In genomic region chr11:120352405-120352804, GRCh38 we compare ENCODE assay signal across 21 cellular contexts. TPM values are rescaled to one million over a fixed set of nuclear protein-coding genes. Genes with fewer than 3 reads are reported as not detected.
DNase-seq lines count a peak whose midpoint lies in the region; ATAC-seq and TF ChIP-seq lines count a peak whose summit lies in the region.
"Had no signal": no experiment of that assay in that cellular context is flagged by ENCODE, and none has a peak within 500 bp of the region (broad histone marks: within the 10 kb centered on the region; RNA-seq: fewer than 3 reads in every experiment).

No MANE protein-coding gene starts in this region.

- H3K4me1 ChIP-seq in GM23338 (ENCODE audit: insufficient read depth): no peaks in the 10 kb centered on the region
- H3K4me1 ChIP-seq: BLaER1, SJSA1 had no signal

- H3K79me2 ChIP-seq in GM23338 (replicated peaks; ENCODE audit: insufficient read depth): peaks cover 91% of the 10 kb centered on the region

- H3K9me3 Mint-ChIP-seq in GM23338 (no peaks in the 10 kb centered on the region), WTC11 (peaks cover 3% of the 10 kb centered on the region; the same call in 1 of the 2 replicates), progenitor cell of endocrine pancreas (ENCODE audit: low read depth) (peaks cover 3% of the 10 kb centered on the region)
- H3K9me3 Mint-ChIP-seq in stimulated activated memory B cell treated with anti-CD40 and anti-IgM and Interleukin-4, amounts not matched to agents 10 μg/mL and 1 μg/mL and 100 μg/mL, for 72 hours: no peaks in the 10 kb centered on the region
- H3K9me3 Mint-ChIP-seq: CD4-positive, alpha-beta memory T cell had no signal

- H3K4me2 ChIP-seq in GM23338: no peak overlapping the region
- H3K4me2 ChIP-seq: BLaER1 had no signal

- H3K27me3 ChIP-seq in GM23338 (ENCODE audit: insufficient read depth): no peaks in the 10 kb centered on the region
- H3K27me3 ChIP-seq: BLaER1, SJSA1 had no signal

- H3K36me3 Mint-ChIP-seq in GM23338 (ENCODE audit: low read depth) (no peaks in the 10 kb centered on the region), WTC11 (peaks cover 4% of the 10 kb centered on the region; the same call in 1 of the 2 replicates), progenitor cell of endocrine pancreas (ENCODE audit: insufficient read depth) (peaks cover 3% of the 10 kb centered on the region)
- H3K36me3 Mint-ChIP-seq in stimulated activated memory B cell treated with anti-CD40 and anti-IgM and Interleukin-4, amounts not matched to agents 10 μg/mL and 1 μg/mL and 100 μg/mL, for 72 hours: peaks cover 10% of the 10 kb centered on the region

- TF ChIP-seq CTCF in GM23338 (conservative IDR thresholded peaks at IDR 0.05; ENCODE audit: low read depth in 2 of 2): no peak
- TF ChIP-seq CTCF in WTC11 (IDR thresholded peaks at IDR 0.05): no peak
- no peak for TF ChIP-seq CTCF in progenitor cell of endocrine pancreas (IDR thresholded peaks at IDR 0.05; ENCODE audit: unreplicated experiment)

- H3K27ac ChIP-seq in GM23338 (ENCODE audit: low read depth): no peak overlapping the region
- H3K27ac ChIP-seq: BLaER1, HL-60, SJSA1 had no signal

- peaks cover 22% of the 10 kb centered on the region for H3K4me1 Mint-ChIP-seq in GM23338
- H3K4me1 Mint-ChIP-seq in WTC11: peaks cover 21% of the 10 kb centered on the region
- peaks cover 14% of the 10 kb centered on the region for H3K4me1 Mint-ChIP-seq in progenitor cell of endocrine pancreas (ENCODE audit: low read depth)
- H3K4me1 Mint-ChIP-seq in stimulated activated memory B cell treated with anti-CD40 and anti-IgM and Interleukin-4, amounts not matched to agents 10 μg/mL and 1 μg/mL and 100 μg/mL, for 72 hours: peaks cover 14% of the 10 kb centered on the region

- H3K4me3 ChIP-seq in GM23338: no peak overlapping the region
- H3K4me3 ChIP-seq: BLaER1, SJSA1 had no signal

- POLR2A ChIA-PET in WTC11 (lab: Charles Lee): no interaction called here

- H3F3A ChIP-seq in GM23338 (replicated peaks; ENCODE audit: low read depth): no peaks in the 10 kb centered on the region

- H3K4me3 Mint-ChIP-seq in GM23338 (no peak overlapping the region), WTC11 (no peak overlapping the region), progenitor cell of endocrine pancreas (ENCODE audit: low read depth) (no peak overlapping the region)
- H3K4me3 Mint-ChIP-seq in stimulated activated memory B cell treated with anti-CD40 and anti-IgM and Interleukin-4, amounts not matched to agents 10 μg/mL and 1 μg/mL and 100 μg/mL, for 72 hours: no peak overlapping the region
- H3K4me3 Mint-ChIP-seq: CD4-positive, alpha-beta memory T cell; IgD-negative memory B cell had no signal

- H3K27ac Mint-ChIP-seq in GM23338 (no peak overlapping the region; the same call in 1 of the 2 replicates), WTC11 (no peak overlapping the region), progenitor cell of endocrine pancreas (peak overlapping the region; percentile 81)
- no peak overlapping the region for H3K27ac Mint-ChIP-seq in stimulated activated memory B cell treated with anti-CD40 and anti-IgM and Interleukin-4, amounts not matched to agents 10 μg/mL and 1 μg/mL and 100 μg/mL, for 72 hours
- H3K27ac Mint-ChIP-seq: IgD-negative memory B cell had no signal

- no peak overlapping the region for H2AFZ ChIP-seq in GM23338

- H3K36me3 ChIP-seq in GM23338 (ENCODE audit: insufficient read depth): no peaks in the 10 kb centered on the region
- H3K36me3 ChIP-seq: BLaER1, SJSA1 had no signal

- H3K9me2 ChIP-seq in GM23338 (ENCODE audit: insufficient read depth): peaks cover 8% of the 10 kb centered on the region; the same call in 1 of the 2 replicates

- DNase-seq in GM23338 (ENCODE audit: low spot score): no peak
- no peak for DNase-seq in WTC11 (ENCODE audit: low spot score)
- DNase-seq in iPS-NIHi7 (ENCODE audit: extremely low spot score): peak; percentile 12
- no peak for DNase-seq in progenitor cell of endocrine pancreas (ENCODE audit: low spot score, unreplicated experiment)
- no peak for DNase-seq in NCI-H2107 treated with DMSO at 0.1 percent for 48 hours (lab: John Stamatoyannopoulos, UW; ENCODE audit: unreplicated experiment)
- DNase-seq: CD4-positive, alpha-beta memory T cell; DMS53; EL; H7; Kasumi-1; MM.1S; NCI-H1092; NCI-H146; NCI-H2029 treated with DMSO at 0.1 percent for 48 hours had no signal

- CTCF ChIA-PET in WTC11 (lab: Charles Lee): no interaction called here

- peaks cover 2% of the 10 kb centered on the region for H3K27me3 Mint-ChIP-seq in GM23338 (ENCODE audit: insufficient read depth, low read depth, poor library complexity)
- no peaks in the 10 kb centered on the region for H3K27me3 Mint-ChIP-seq in WTC11 (ENCODE audit: low read depth)
- H3K27me3 Mint-ChIP-seq in progenitor cell of endocrine pancreas: no peaks in the 10 kb centered on the region
- peaks cover 65% of the 10 kb centered on the region for H3K27me3 Mint-ChIP-seq in stimulated activated memory B cell treated with anti-CD40 and anti-IgM and Interleukin-4, amounts not matched to agents 10 μg/mL and 1 μg/mL and 100 μg/mL, for 72 hours

- ATAC-seq in GM23338 (peak; percentile 71), WTC11 (peak; percentile 58), HG03565 (IDR thresholded peaks at IDR 0.05; ENCODE audit: unreplicated experiment) (no peak)
- no peak for ATAC-seq in stimulated activated memory B cell treated with anti-CD40 and anti-IgM and Interleukin-4, amounts not matched to agents 10 μg/mL and 1 μg/mL and 100 μg/mL, for 72 hours
- ATAC-seq: Panc1 had no signal

- H4K20me1 ChIP-seq in GM23338 (replicated peaks; ENCODE audit: insufficient read depth): no peaks in the 10 kb centered on the region

TF ChIP-seq in GM23338, 12 proteins besides CTCF, POLR2A, EP300 and RAD21:
- no peak for TF ChIP-seq ETS1 (IDR thresholded peaks at IDR 0.05)

TF ChIP-seq in WTC11, 78 proteins besides CTCF, POLR2A, EP300 and RAD21:
- TF ChIP-seq ESRRA (CRISPR knock-in tag; IDR thresholded peaks at IDR 0.05; ENCODE audit: borderline replicate concordance) (no peak), NR2C2 (CRISPR knock-in tag; IDR thresholded peaks at IDR 0.05) (no peak), FOXJ3 (CRISPR knock-in tag; IDR thresholded peaks at IDR 0.05; ENCODE audit: borderline replicate concordance) (no peak), HMGA2 (CRISPR knock-in tag; IDR thresholded peaks at IDR 0.05) (no peak), ATF2 (CRISPR knock-in tag; IDR thresholded peaks at IDR 0.05; ENCODE audit: borderline replicate concordance, low read depth) (no peak), SMAD3 (CRISPR knock-in tag; IDR thresholded peaks at IDR 0.05; ENCODE audit: borderline replicate concordance) (no peak), TCF7 (CRISPR knock-in tag; IDR thresholded peaks at IDR 0.05; ENCODE audit: low read depth) (no peak), NFE2L1 (CRISPR knock-in tag; IDR thresholded peaks at IDR 0.05) (no peak), IRF1 (CRISPR knock-in tag; IDR thresholded peaks at IDR 0.05) (no peak), E2F5 (CRISPR knock-in tag; IDR thresholded peaks at IDR 0.05) (no peak), PREB (CRISPR knock-in tag; IDR thresholded peaks at IDR 0.05; ENCODE audit: borderline replicate concordance) (no peak), SMAD4 (CRISPR knock-in tag; IDR thresholded peaks at IDR 0.05) (no peak), SOX15 (CRISPR knock-in tag; IDR thresholded peaks at IDR 0.05) (no peak)

RNA-seq across cellular contexts. Expression of gene ARHGEF12, which starts 16.2 kb away (rescaled TPM):
- 35.4 and 38.9 TPM in 2 replicates for total RNA-seq in GM23338 (2014; rRNA removed; shearing (Covaris generic))
- polyA plus RNA-seq in GM23338 (2016; fragmentation: Nextera tagmentation; extraction: Ambion mirVana): 8.5 and 9.0 TPM in 2 replicates
- total RNA-seq in WTC11 (2021): 32.0 to 35.8 TPM (median 32.2 TPM) in 3 replicates
- 64.9 and 66.2 TPM in 2 replicates for total RNA-seq in progenitor cell of endocrine pancreas

RNA-seq across cellular contexts. Expression of gene TLCD5, which starts 27.3 kb away (rescaled TPM):
- total RNA-seq in GM23338 (2014; rRNA removed; shearing (Covaris generic)): 8.5 and 10.0 TPM in 2 replicates
- polyA plus RNA-seq in GM23338 (2016; fragmentation: Nextera tagmentation; extraction: Ambion mirVana): 4.9 and 5.2 TPM in 2 replicates
- 8.2 to 10.2 TPM (median 8.3 TPM) in 3 replicates for total RNA-seq in WTC11 (2021)
- 8.9 and 9.3 TPM in 2 replicates for total RNA-seq in progenitor cell of endocrine pancreas
- polyA plus RNA-seq: IgD-negative memory B cell had no signal

Comparison
In these comparisons a context has a peak if more than half of its experiments do, and no peak if none do; other contexts are left out.
1. ATAC-seq: peak in GM23338 (single experiment) and WTC11 (single experiment); none in HG03565 (single experiment) and stimulated activated memory B cell treated with anti-CD40 and anti-IgM and Interleukin-4, amounts not matched to agents 10 μg/mL and 1 μg/mL and 100 μg/mL, for 72 hours (single experiment).